Comparison of ENCODE assay signal across 32 cellular contexts in genomic region chr3:43695863-43696262, GRCh38. TPM values are rescaled to one million over a fixed set of nuclear protein-coding genes. Genes with fewer than 3 reads are reported as not detected.
A peak's percentile ranks its signal among the peaks of the same experiment; 100 is the strongest.
DNase-seq lines count a peak whose midpoint lies in the region; ATAC-seq and TF ChIP-seq lines count a peak whose summit lies in the region.
"Had no signal": no experiment of that assay in that cellular context is flagged by ENCODE, and none has a peak within 500 bp of the region (broad histone marks: within the 10 kb centered on the region; RNA-seq: fewer than 3 reads in every experiment).

No MANE protein-coding gene starts in this region.

- H3K4me3 Mint-ChIP-seq in stimulated activated effector memory CD8-positive, alpha-beta T cell treated with anti-CD3 and anti-CD28 coated beads, Interleukin-12 subunit alpha, Interleukin-12 subunit beta, amount 100 ng/mL, for 72 hours, result no peak overlapping the region
- H3K4me3 Mint-ChIP-seq: activated CD4-positive, alpha-beta memory T cell treated with anti-CD3 and anti-CD28 coated beads for 36 hours; activated naive CD8-positive, alpha-beta T cell; endodermal cell; immature natural killer cell; naive thymus-derived CD4-positive, alpha-beta T cell; stimulated activated naive CD8-positive, alpha-beta T cell treated with anti-CD3 and anti-CD28 coated beads, Interleukin-15, amount 100 ng/mL, for 72 hours had no signal

- no peaks in the 10 kb centered on the region for H3K27me3 ChIP-seq in esophagus squamous epithelium
- H3K27me3 ChIP-seq: ascending aorta, BE2C, esophagus muscularis mucosa, gastrocnemius medialis, Peyer's patch, thyroid gland had no signal

- ATAC-seq in stimulated activated effector memory CD8-positive, alpha-beta T cell treated with anti-CD3 and anti-CD28 coated beads, Interleukin-12 subunit alpha, Interleukin-12 subunit beta, amount 100 ng/mL, for 72 hours, result no peak
- ATAC-seq in GM19395 (IDR thresholded peaks at IDR 0.05; ENCODE audit: unreplicated experiment) (no peak), HG03175 (IDR thresholded peaks at IDR 0.05; ENCODE audit: unreplicated experiment) (no peak)
- ATAC-seq: activated CD4-positive, CD25-positive, alpha-beta regulatory T cell treated with anti-CD3 and anti-CD28 coated beads, Interleukin-2, amount 50 U/mL, for 24 hours; gastrocnemius medialis; HepG2; naive thymus-derived CD4-positive, alpha-beta T cell; stimulated activated naive CD8-positive, alpha-beta T cell treated with anti-CD3 and anti-CD28 coated beads, Interleukin-15, amount 100 ng/mL, for 72 hours had no signal

- H3K36me3 Mint-ChIP-seq in stimulated activated effector memory CD8-positive, alpha-beta T cell treated with anti-CD3 and anti-CD28 coated beads, Interleukin-12 subunit alpha, Interleukin-12 subunit beta, amount 100 ng/mL, for 72 hours, result peaks cover 7% of the 10 kb centered on the region

- no peaks in the 10 kb centered on the region for H3K9me3 ChIP-seq in esophagus squamous epithelium
- H3K9me3 ChIP-seq: ascending aorta, BE2C, esophagus muscularis mucosa, gastrocnemius medialis, Peyer's patch, thyroid gland had no signal

- intact Hi-C loops in esophagus squamous epithelium (cut with DNase I), result no loop called here

- H3K4me1 ChIP-seq in esophagus squamous epithelium, result peaks cover 0 to 72% (median 23%) of the 10 kb centered on the region in 3 donors
- H3K4me1 ChIP-seq: BE2C had no signal

- peaks cover 0 to 16% (median 0%) of the 10 kb centered on the region in 3 donors for H3K36me3 ChIP-seq in esophagus squamous epithelium
- H3K36me3 ChIP-seq: BE2C, thyroid gland had no signal

- peak overlapping the region in 3 of 4 donors; percentile 39 to 72 (median 52) for H3K27ac ChIP-seq in esophagus squamous epithelium
- H3K27ac ChIP-seq: ascending aorta, Peyer's patch, thyroid gland had no signal

- no peak for TF ChIP-seq CTCF in esophagus squamous epithelium (IDR thresholded peaks at IDR 0.05)

- TF ChIP-seq POLR2A in esophagus squamous epithelium (IDR thresholded peaks at IDR 0.05), result no peak

- H3K4me1 Mint-ChIP-seq in stimulated activated effector memory CD8-positive, alpha-beta T cell treated with anti-CD3 and anti-CD28 coated beads, Interleukin-12 subunit alpha, Interleukin-12 subunit beta, amount 100 ng/mL, for 72 hours, result peaks cover 30% of the 10 kb centered on the region

- peak; percentile 41 for DNase-seq in NOMO-1 treated with DMSO at 0.1 percent for 48 hours (lab: John Stamatoyannopoulos, UW; ENCODE audit: unreplicated experiment)
- DNase-seq in NOMO-1 treated with dmso at 0.1 percent for 144 hours (lab: John Stamatoyannopoulos, UW; ENCODE audit: unreplicated experiment), result no peak
- peak; percentile 19 for DNase-seq in MV-4-11 (lab: John Stamatoyannopoulos, UW)
- no peak for DNase-seq in esophagus squamous epithelium (lab: John Stamatoyannopoulos, UW)
- no peak for DNase-seq in stimulated activated effector memory CD8-positive, alpha-beta T cell treated with anti-CD3 and anti-CD28 coated beads, Interleukin-12 subunit alpha, Interleukin-12 subunit beta, amount 100 ng/mL, for 72 hours (ENCODE audit: low spot score in 2 of 2)
- DNase-seq in SKM-1 (lab: John Stamatoyannopoulos, UW; ENCODE audit: unreplicated experiment), result no peak
- DNase-seq: 8988T; activated CD4-positive, alpha-beta memory T cell treated with anti-CD3 and anti-CD28 coated beads for 36 hours; BE2C; caudate nucleus; cortex of kidney; endodermal cell; gastrocnemius medialis; hippocampal formation; immature natural killer cell; midbrain; naive thymus-derived CD4-positive, alpha-beta T cell; NCI-H1105 treated with DMSO at 0.1 percent for 48 hours; NCI-H1930; NCI-H526; NK-92 treated with Interleukin-12 subunit alpha and Interleukin-12 subunit beta, amount 100 ng/mL, for 24 hours; Peyer's patch; SIG-M5; stimulated activated naive CD8-positive, alpha-beta T cell treated with anti-CD3 and anti-CD28 coated beads, Interleukin-15, amount 100 ng/mL, for 72 hours; thyroid gland had no signal

- no peak overlapping the region for H3K4me3 ChIP-seq in esophagus squamous epithelium
- H3K4me3 ChIP-seq: ascending aorta, esophagus muscularis mucosa, gastrocnemius medialis, Peyer's patch, thyroid gland had no signal

- H3K9me3 Mint-ChIP-seq in stimulated activated effector memory CD8-positive, alpha-beta T cell treated with anti-CD3 and anti-CD28 coated beads, Interleukin-12 subunit alpha, Interleukin-12 subunit beta, amount 100 ng/mL, for 72 hours, result no peaks in the 10 kb centered on the region
- H3K9me3 Mint-ChIP-seq: activated CD4-positive, alpha-beta memory T cell treated with anti-CD3 and anti-CD28 coated beads for 36 hours; endodermal cell; immature natural killer cell; stimulated activated naive CD8-positive, alpha-beta T cell treated with anti-CD3 and anti-CD28 coated beads, Interleukin-15, amount 100 ng/mL, for 72 hours had no signal

- peak overlapping the region; percentile 21 for H3K27ac Mint-ChIP-seq in stimulated activated effector memory CD8-positive, alpha-beta T cell treated with anti-CD3 and anti-CD28 coated beads, Interleukin-12 subunit alpha, Interleukin-12 subunit beta, amount 100 ng/mL, for 72 hours
- H3K27ac Mint-ChIP-seq: activated CD4-positive, alpha-beta memory T cell treated with anti-CD3 and anti-CD28 coated beads for 36 hours; activated naive CD8-positive, alpha-beta T cell; endodermal cell; immature natural killer cell had no signal

RNA-seq across cellular contexts. Expression of gene ABHD5, which starts 5.1 kb away (rescaled TPM):
- total RNA-seq in esophagus squamous epithelium, result 10 to 100 TPM; 28.3 to 38.1 (median 36.0) TPM

Comparison
In these comparisons a context has a peak if more than half of its experiments do, and no peak if none do; other contexts are left out.
1. DNase-seq: peak in NOMO-1 treated with DMSO at 0.1 percent for 48 hours (single experiment) and MV-4-11 (single experiment); none in NOMO-1 treated with dmso at 0.1 percent for 144 hours (single experiment), esophagus squamous epithelium (single experiment), stimulated activated effector memory CD8-positive, alpha-beta T cell treated with anti-CD3 and anti-CD28 coated beads, Interleukin-12 subunit alpha, Interleukin-12 subunit beta, amount 100 ng/mL, for 72 hours (0 of 2) and SKM-1 (single experiment).